13 cellular contexts compared by ENCODE assay signal in genomic region chr7:113071465-113071864, GRCh38. TPM values are rescaled to one million over a fixed set of nuclear protein-coding genes. Genes with fewer than 3 reads are reported as not detected.
A peak's percentile ranks its signal among the peaks of the same experiment; 100 is the strongest.
DNase-seq lines count a peak whose midpoint lies in the region; ATAC-seq and FAIRE-seq lines count a peak whose summit lies in the region.
"Had no signal": no experiment of that assay in that cellular context is flagged by ENCODE, and none has a peak within 500 bp of the region (broad histone marks: within the 10 kb centered on the region; RNA-seq: fewer than 3 reads in every experiment).

No MANE protein-coding gene starts in this region.

- no peak overlapping the region for H2BK120ac ChIP-seq in mesenchymal stem cell (ENCODE audit: low read depth, low read length)

- no peak overlapping the region for H3K4me2 ChIP-seq in mesenchymal stem cell (ENCODE audit: low read length, poor library complexity, severe bottlenecking)

- no peak overlapping the region for H3K9ac ChIP-seq in mesenchymal stem cell (ENCODE audit: low read length)

- H3K9me3 Mint-ChIP-seq in memory B cell: peaks cover 1% of the 10 kb centered on the region
- H3K9me3 Mint-ChIP-seq in activated T-helper 2 cell treated with anti-CD3 and anti-CD28 coated beads, Interferon-gamma antibody, Interleukin-2, Interleukin-4, amounts not matched to agents 10 μg/mL and 5 μg/mL and 100 μg/mL, durations not matched to agents 14 hours and 24 hours and 36 hours: no peaks in the 10 kb centered on the region
- H3K9me3 Mint-ChIP-seq: nephron, WTC11 had no signal

- no peaks in the 10 kb centered on the region for H3K27me3 Mint-ChIP-seq in memory B cell
- peaks cover 4% of the 10 kb centered on the region for H3K27me3 Mint-ChIP-seq in activated T-helper 2 cell treated with anti-CD3 and anti-CD28 coated beads, Interferon-gamma antibody, Interleukin-2, Interleukin-4, amounts not matched to agents 10 μg/mL and 5 μg/mL and 100 μg/mL, durations not matched to agents 14 hours and 24 hours and 36 hours (ENCODE audit: low read depth)

- no peaks in the 10 kb centered on the region for H3K27me3 ChIP-seq in mesenchymal stem cell (ENCODE audit: control insufficient read depth in 1 of 2, insufficient read depth in 1 of 2, low read length in 2 of 2)

- H3K4ac ChIP-seq in mesenchymal stem cell (ENCODE audit: low read depth in 1 of 2, low read length in 2 of 2): no peak overlapping the region

- H2BK5ac ChIP-seq in mesenchymal stem cell (ENCODE audit: low read depth, low read length, poor library complexity, severe bottlenecking): no peak overlapping the region

- peak; percentile 61 for FAIRE-seq in GM19239 (lab: Jason Lieb, UNC)
- FAIRE-seq: D721Med, islet of Langerhans had no signal

- no peaks in the 10 kb centered on the region for H3K4me1 ChIP-seq in mesenchymal stem cell (ENCODE audit: control insufficient read depth, insufficient read depth, low read depth, low read length)

- H2BK12ac ChIP-seq in mesenchymal stem cell (ENCODE audit: low read length in 2 of 2): no peak overlapping the region

- no peak overlapping the region for H3K18ac ChIP-seq in mesenchymal stem cell (ENCODE audit: low read depth in 1 of 2, low read length in 2 of 2)

- WGBS in mesenchymal stem cell: 0% methylated on average over 1 of the region's 1 CpG

- no peak overlapping the region for H4K8ac ChIP-seq in mesenchymal stem cell (ENCODE audit: low read length)

- H3K79me1 ChIP-seq in mesenchymal stem cell (replicated peaks; ENCODE audit: low read length, poor library complexity, severe bottlenecking): no peaks in the 10 kb centered on the region

- H3K36me3 ChIP-seq in mesenchymal stem cell (ENCODE audit: control insufficient read depth in 1 of 2, insufficient read depth in 2 of 2, low read depth in 1 of 2, low read length in 2 of 2): no peaks in the 10 kb centered on the region

- H2BK15ac ChIP-seq in mesenchymal stem cell (ENCODE audit: low read depth, poor library complexity, severe bottlenecking): no peak overlapping the region

- H4K91ac ChIP-seq in mesenchymal stem cell (ENCODE audit: low read length): no peak overlapping the region

- ATAC-seq in HG03039 (IDR thresholded peaks at IDR 0.05; ENCODE audit: unreplicated experiment) (peak; percentile 53), memory B cell (ENCODE audit: low read depth) (peak; percentile 74)
- ATAC-seq: WTC11 had no signal

- DNase-seq in GM19239 (ENCODE audit: insufficient read length, low spot score) (no peak), RPMI7951 (ENCODE audit: low read depth) (peak; percentile 10), memory B cell (ENCODE audit: low spot score in 2 of 2) (no peak), NCI-H128 (lab: John Stamatoyannopoulos, UW; ENCODE audit: unreplicated experiment) (no peak), mesenchymal stem cell (no peak)
- DNase-seq in activated T-helper 2 cell treated with anti-CD3 and anti-CD28 coated beads, Interferon-gamma antibody, Interleukin-2, Interleukin-4, amounts not matched to agents 10 μg/mL and 5 μg/mL and 100 μg/mL, durations not matched to agents 14 hours and 24 hours and 36 hours (ENCODE audit: low spot score): no peak
- no peak for DNase-seq in stimulated activated naive CD4-positive, alpha-beta T cell treated with Interleukin-2 at 50 U/mL for 16 hours (lab: John Stamatoyannopoulos, UW)
- DNase-seq: activated naive CD4-positive, alpha-beta T cell had no signal

- H3K4me3 ChIP-seq in mesenchymal stem cell (ENCODE audit: insufficient read depth in 1 of 2, low read depth in 1 of 2, low read length in 2 of 2): no peak overlapping the region

- H2AFZ ChIP-seq in mesenchymal stem cell (ENCODE audit: low read depth, low read length): no peak overlapping the region

- intact Hi-C loops in activated T-helper 2 cell treated with anti-CD3 and anti-CD28 coated beads, Interferon-gamma antibody, Interleukin-2, Interleukin-4, amounts not matched to agents 10 μg/mL and 5 μg/mL and 100 μg/mL, durations not matched to agents 14 hours and 24 hours and 36 hours (cut with micrococcal nuclease): no loop called here

- H3K27ac ChIP-seq in mesenchymal stem cell (ENCODE audit: low read length, poor library complexity, severe bottlenecking): no peak overlapping the region

- no peak overlapping the region for H3K14ac ChIP-seq in mesenchymal stem cell (ENCODE audit: low read length in 2 of 2)

- no peaks in the 10 kb centered on the region for H3K4me1 Mint-ChIP-seq in memory B cell
- no peaks in the 10 kb centered on the region for H3K4me1 Mint-ChIP-seq in activated T-helper 2 cell treated with anti-CD3 and anti-CD28 coated beads, Interferon-gamma antibody, Interleukin-2, Interleukin-4, amounts not matched to agents 10 μg/mL and 5 μg/mL and 100 μg/mL, durations not matched to agents 14 hours and 24 hours and 36 hours (ENCODE audit: low read depth)
- H3K4me1 Mint-ChIP-seq: nephron had no signal

- no peaks in the 10 kb centered on the region for H3K36me3 Mint-ChIP-seq in memory B cell
- H3K36me3 Mint-ChIP-seq in activated T-helper 2 cell treated with anti-CD3 and anti-CD28 coated beads, Interferon-gamma antibody, Interleukin-2, Interleukin-4, amounts not matched to agents 10 μg/mL and 5 μg/mL and 100 μg/mL, durations not matched to agents 14 hours and 24 hours and 36 hours (ENCODE audit: low read depth): no peaks in the 10 kb centered on the region
- H3K36me3 Mint-ChIP-seq: WTC11 had no signal

- no peak overlapping the region for H3K23ac ChIP-seq in mesenchymal stem cell (ENCODE audit: low read length in 2 of 2)

- no peak overlapping the region for H3K4me3 Mint-ChIP-seq in memory B cell
- H3K4me3 Mint-ChIP-seq in activated T-helper 2 cell treated with anti-CD3 and anti-CD28 coated beads, Interferon-gamma antibody, Interleukin-2, Interleukin-4, amounts not matched to agents 10 μg/mL and 5 μg/mL and 100 μg/mL, durations not matched to agents 14 hours and 24 hours and 36 hours (ENCODE audit: low read depth): no peak overlapping the region
- H3K4me3 Mint-ChIP-seq: nephron, WTC11 had no signal

- no peaks in the 10 kb centered on the region for H3K9me3 ChIP-seq in mesenchymal stem cell (ENCODE audit: control insufficient read depth, low read length)

- H2AK5ac ChIP-seq in mesenchymal stem cell (ENCODE audit: low read length, severe bottlenecking): no peak overlapping the region

- no peak overlapping the region for H3K27ac Mint-ChIP-seq in memory B cell
- no peak overlapping the region for H3K27ac Mint-ChIP-seq in activated T-helper 2 cell treated with anti-CD3 and anti-CD28 coated beads, Interferon-gamma antibody, Interleukin-2, Interleukin-4, amounts not matched to agents 10 μg/mL and 5 μg/mL and 100 μg/mL, durations not matched to agents 14 hours and 24 hours and 36 hours
- H3K27ac Mint-ChIP-seq: nephron, WTC11 had no signal

RNA-seq across cellular contexts. Expression of gene GPR85, which starts 15.2 kb away (rescaled TPM):
- 3.1 and 4.2 TPM in 2 replicates for total RNA-seq in RPMI7951 (2014; rRNA removed; shearing (Covaris generic))
- not detected in 2 replicates for total RNA-seq in activated T-helper 2 cell treated with anti-CD3 and anti-CD28 coated beads, Interferon-gamma antibody, Interleukin-2, Interleukin-4, amounts not matched to agents 10 μg/mL and 5 μg/mL and 100 μg/mL, durations not matched to agents 14 hours and 24 hours and 36 hours
- polyA plus RNA-seq in mesenchymal stem cell (2013, experiment 1 of 2): 0.44 TPM
- 0.41 TPM for polyA plus RNA-seq in mesenchymal stem cell (2013, experiment 2 of 2)

RNA-seq across cellular contexts. Expression of gene SMIM30, which starts 46.9 kb away (rescaled TPM):
- 143 and 157 TPM in 2 replicates for total RNA-seq in RPMI7951 (2014; rRNA removed; shearing (Covaris generic))
- 43.5 and 45.6 TPM in 2 replicates for total RNA-seq in activated T-helper 2 cell treated with anti-CD3 and anti-CD28 coated beads, Interferon-gamma antibody, Interleukin-2, Interleukin-4, amounts not matched to agents 10 μg/mL and 5 μg/mL and 100 μg/mL, durations not matched to agents 14 hours and 24 hours and 36 hours
- 131 TPM for polyA plus RNA-seq in mesenchymal stem cell (2013, experiment 1 of 2)
- 141 TPM for polyA plus RNA-seq in mesenchymal stem cell (2013, experiment 2 of 2)
